In genomic region chr1:88998716-88999115, GRCh38 we compare ENCODE assay signal across 8 cellular contexts. TPM values are rescaled to one million over a fixed set of nuclear protein-coding genes. Genes with fewer than 3 reads are reported as not detected.
DNase-seq lines count a peak whose midpoint lies in the region; ATAC-seq and TF ChIP-seq lines count a peak whose summit lies in the region.

No MANE protein-coding gene starts in this region.

- no peaks in the 10 kb centered on the region for H3K9me3 ChIP-seq in osteoblast (ENCODE audit: low read depth, low read length)

- H3K36me3 Mint-ChIP-seq in T-cell: peaks cover 7% of the 10 kb centered on the region

- POLR2A ChIA-PET in T-cell (lab: Charles Lee): interaction anchor here (0.6 to 0.7 kb wide), 6 partner anchors 15 to 878 kb away, joined by 3 to 10 read pairs (median 5); no protein-coding TSS in a partner anchor

- H4K20me1 ChIP-seq in osteoblast (ENCODE audit: insufficient read depth, low read length): no peaks in the 10 kb centered on the region

- H2AFZ ChIP-seq in osteoblast (ENCODE audit: low read length): no peak overlapping the region

- ATAC-seq in GM18517 (IDR thresholded peaks at IDR 0.05; ENCODE audit: unreplicated experiment) (peak; percentile 94), HG02885 (IDR thresholded peaks at IDR 0.05; ENCODE audit: poor library complexity, unreplicated experiment) (peak; percentile 96), T-cell (replicated peaks in 1 of 4) (peak; percentile 75 to 87 (median 81))

- H3K4me3 ChIP-seq in fibroblast of the aortic adventitia (ENCODE audit: low read depth, low read length): no peak overlapping the region
- H3K4me3 ChIP-seq in osteoblast (ENCODE audit: insufficient read depth, low read length): no peak overlapping the region

- peaks cover 2% of the 10 kb centered on the region for H3K4me1 ChIP-seq in osteoblast (ENCODE audit: insufficient read depth, low read length)

- no peaks in the 10 kb centered on the region for H3K27me3 ChIP-seq in osteoblast (ENCODE audit: insufficient read depth, low read length)

- peak; percentile 89 for DNase-seq in CD1c-positive myeloid dendritic cell (ENCODE audit: extremely low spot score)
- DNase-seq in NCI-H187 treated with DMSO at 0.1 percent for 48 hours (lab: John Stamatoyannopoulos, UW): peak; percentile 23
- DNase-seq in T-cell: peak in 2 of 34 experiments; percentile 26 to 36
- DNase-seq in fibroblast of the aortic adventitia (ENCODE audit: low read depth): peak; percentile 82
- peak; percentile 44 for DNase-seq in osteoblast (ENCODE audit: insufficient read length, low spot score, missing footprints)
- no peak for DNase-seq in occipital lobe (lab: John Stamatoyannopoulos, UW)

- H3K4me1 Mint-ChIP-seq in T-cell: peaks cover 34 to 39% (median 38%) of the 10 kb centered on the region in 3 donors

- TF ChIP-seq CTCF in fibroblast of the aortic adventitia (IDR thresholded peaks at IDR 0.05; ENCODE audit: insufficient read depth, low read length) (peak; percentile 33), osteoblast (IDR thresholded peaks at IDR 0.05; ENCODE audit: extremely low read depth, low read depth, low read length) (peak; percentile 39)

- CTCF ChIA-PET in T-cell (lab: Charles Lee): interaction anchor here (0.6 to 3.9 kb wide), 26 partner anchors 9 to 486 kb away, joined by 3 to 32 read pairs (median 4); no protein-coding TSS in a partner anchor

- H3K36me3 ChIP-seq in osteoblast (ENCODE audit: insufficient read depth, low read length): no peaks in the 10 kb centered on the region

- H3K79me2 ChIP-seq in osteoblast (ENCODE audit: insufficient read depth, low read length): no peaks in the 10 kb centered on the region

- no peak overlapping the region for H3K4me2 ChIP-seq in osteoblast (ENCODE audit: insufficient read depth, low read length)

- peaks cover 0 to 12% (median 0%) of the 10 kb centered on the region in 3 donors for H3K9me3 Mint-ChIP-seq in T-cell

- H3K27ac ChIP-seq in osteoblast (ENCODE audit: low read depth, low read length): no peak overlapping the region

- no peak overlapping the region for H3K27ac Mint-ChIP-seq in T-cell

- H3K4me3 Mint-ChIP-seq in T-cell: no peak overlapping the region

- H3K27me3 Mint-ChIP-seq in T-cell: no peaks in the 10 kb centered on the region

RNA-seq across cellular contexts. Expression of gene KYAT3, which starts 6.3 kb away (rescaled TPM):
- 10 to 100 TPM; 21.9 to 25.4 (median 23.2) TPM for total RNA-seq in T-cell
- total RNA-seq in fibroblast of the aortic adventitia (ENCODE audit: low replicate concordance): 23.0 and 44.2 TPM in 2 replicates
- total RNA-seq in osteoblast: 44.8 and 53.9 TPM in 2 replicates
- 19.8 TPM for total RNA-seq in occipital lobe

RNA-seq across cellular contexts. Expression of gene RBMXL1, which starts 6.3 kb away (rescaled TPM):
- total RNA-seq in T-cell (10 to 100 TPM; 17.7 to 23.0 (median 21.0) TPM), fibroblast of the aortic adventitia (ENCODE audit: low replicate concordance) (13.7 and 15.8 TPM in 2 replicates), osteoblast (11.5 and 13.4 TPM in 2 replicates), occipital lobe (35.7 TPM)

RNA-seq across cellular contexts. Expression of gene GBP3, which starts 23.9 kb away (rescaled TPM):
- total RNA-seq in T-cell: 10 to 100 TPM; 26.7 to 52.0 (median 39.2) TPM
- 28.6 and 65.3 TPM in 2 replicates for total RNA-seq in fibroblast of the aortic adventitia (ENCODE audit: low replicate concordance)
- total RNA-seq in osteoblast: 22.4 and 39.1 TPM in 2 replicates
- 0.94 TPM for total RNA-seq in occipital lobe

Comparison
In these comparisons a context has a peak if more than half of its experiments do, and no peak if none do; other contexts are left out.
1. RNA of gene GBP3, which starts 23.9 kb away (total RNA-seq): 26.7 to 52.0 TPM in T-cell, 22.4 to 39.1 TPM in osteoblast and 28.6 to 65.3 TPM in fibroblast of the aortic adventitia; 0.94 TPM in occipital lobe (single experiment); every median in the first group is over 10 times any median in the second.
2. Peak in every context shown above with its lines, with median percentiles within 50 percentile points of each other: ATAC-seq.